8 cellular contexts compared by ENCODE assay signal in the genomic region with DNA sequence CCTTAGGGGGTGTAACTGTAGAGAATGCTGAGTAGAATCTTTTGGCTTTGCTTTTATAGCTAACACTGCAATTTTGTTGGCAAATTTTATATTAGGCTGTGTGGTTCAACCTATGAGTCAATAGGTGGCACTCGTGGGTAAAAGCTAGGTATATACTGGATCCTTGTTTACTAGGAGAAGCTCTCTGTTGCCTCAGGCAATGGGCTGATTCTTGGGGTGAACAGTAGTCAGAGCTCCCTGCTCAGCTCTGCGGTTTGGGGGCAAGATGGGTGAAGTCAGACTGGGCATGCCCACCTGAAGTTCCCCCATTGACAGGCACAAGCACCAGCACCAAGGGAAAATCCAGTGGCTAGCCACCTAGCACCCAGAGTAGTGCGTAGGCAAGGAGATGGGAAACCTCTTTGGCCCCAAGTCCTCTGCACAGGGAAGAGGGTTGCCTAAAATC.
A peak's percentile ranks its signal among the peaks of the same experiment; 100 is the strongest.
DNase-seq lines count a peak whose midpoint lies in the region; ATAC-seq and TF ChIP-seq lines count a peak whose summit lies in the region.

No MANE protein-coding gene starts in this region.

- H3K79me2 ChIP-seq in OCI-LY7 (ENCODE audit: insufficient read depth, low read depth, low read length) = no peaks in the 10 kb centered on the region

- no peaks in the 10 kb centered on the region for H3K9me2 ChIP-seq in OCI-LY7 (ENCODE audit: insufficient read depth, low read length)

- H4K20me1 ChIP-seq in OCI-LY7 (ENCODE audit: insufficient read depth, low read length) = no peaks in the 10 kb centered on the region

- DNase-seq in OCI-LY7 (ENCODE audit: low spot score) = peak; percentile 29
- no peak for DNase-seq in left lobe of liver (ENCODE audit: low spot score)
- DNase-seq in KG1 (lab: John Stamatoyannopoulos, UW) = no peak
- no peak for DNase-seq in hepatic stellate cell (ENCODE audit: low spot score)
- no peak for DNase-seq in GOT3 (lab: John Stamatoyannopoulos, UW)
- no peak for DNase-seq in GM03348 (ENCODE audit: low spot score)

- H3K4me3 ChIP-seq in OCI-LY7 (ENCODE audit: low read depth, low read length, poor library complexity, severe bottlenecking) = no peak overlapping the region

- peak; percentile 71 for TF ChIP-seq CTCF in OCI-LY7 (conservative IDR thresholded peaks at IDR 0.05; ENCODE audit: low read length)

- no peak overlapping the region for H3K27ac ChIP-seq in OCI-LY7 (ENCODE audit: low read depth, low read length, poor library complexity, severe bottlenecking)

- H3K4me2 ChIP-seq in OCI-LY7 (ENCODE audit: low read length) = no peak overlapping the region

- no TSS peak for BruUV-seq in OCI-LY7 (replicated peaks; lab: Mats Ljungman, UMichigan)

- POLR2A ChIA-PET in OCI-LY7 (lab: Charles Lee) = interaction anchor here (0.6 kb wide), 1 partner anchor 810 kb away, joined by 3 read pairs; no protein-coding TSS in a partner anchor

- ATAC-seq in GM18502 (IDR thresholded peaks at IDR 0.05; ENCODE audit: poor library complexity, unreplicated experiment) (peak; percentile 87), HG03060 (IDR thresholded peaks at IDR 0.05; ENCODE audit: low read depth, unreplicated experiment) (peak; percentile 80), left lobe of liver (peak; percentile 50)

- H2AFZ ChIP-seq in OCI-LY7 (ENCODE audit: low read length) = no peak overlapping the region

- no peaks in the 10 kb centered on the region for H3K36me3 ChIP-seq in OCI-LY7 (ENCODE audit: insufficient read depth, low read length)

- CTCF ChIA-PET in OCI-LY7 (lab: Charles Lee; ENCODE audit: unreplicated experiment) = no interaction called here

- no peaks in the 10 kb centered on the region for H3K9me3 ChIP-seq in OCI-LY7 (ENCODE audit: low read length)

- intact Hi-C loops in OCI-LY7 (cut with micrococcal nuclease; ENCODE audit: unreplicated experiment) = loop anchor here (5.0 to 10.0 kb wide), 2 partner anchors 110 to 202 kb away; no protein-coding TSS in a partner anchor

- no peaks in the 10 kb centered on the region for H3K4me1 ChIP-seq in OCI-LY7 (ENCODE audit: insufficient read depth, low read length, poor library complexity, severe bottlenecking)
